ENCODE assay signal across 19 cellular contexts in the genomic region with DNA sequence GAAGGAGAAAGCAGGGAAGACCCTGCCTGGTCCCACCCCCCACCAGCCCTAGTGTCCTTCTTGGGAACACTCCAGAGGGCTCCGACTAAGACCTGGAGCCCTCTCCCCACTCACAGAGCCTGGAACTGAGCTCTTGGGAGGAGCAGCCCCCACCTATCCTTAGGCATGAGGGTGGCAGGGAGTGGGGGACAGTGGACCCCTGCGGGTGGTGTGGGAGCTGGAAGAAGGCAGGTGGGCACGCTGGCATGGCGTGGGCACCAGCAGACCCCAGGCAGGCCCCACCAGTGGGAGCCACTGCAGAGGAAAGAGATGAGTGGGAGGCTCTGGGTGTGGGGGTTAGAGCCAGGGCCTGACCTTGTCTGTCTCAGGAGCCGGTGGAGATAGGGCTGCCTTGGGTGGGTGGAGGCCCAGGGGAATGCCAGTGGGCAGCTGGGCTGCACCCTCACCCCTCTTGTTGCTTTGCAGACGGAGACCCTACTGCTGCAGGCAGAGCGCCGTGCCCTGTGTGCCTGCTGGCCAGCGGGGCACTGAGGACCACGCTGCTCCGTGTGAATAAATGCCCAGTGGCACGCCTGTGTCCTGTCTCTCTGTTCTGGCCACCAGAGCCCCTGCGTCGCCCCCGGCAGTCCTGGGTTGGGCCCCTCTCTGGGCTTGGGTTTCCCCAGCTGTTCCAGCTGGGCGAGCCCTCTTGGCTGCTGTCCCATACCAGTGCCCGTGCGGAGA. TPM values are rescaled to one million over a fixed set of nuclear protein-coding genes. Genes with fewer than 3 reads are reported as not detected.
DNase-seq lines count a peak whose midpoint lies in the region; ATAC-seq and TF ChIP-seq lines count a peak whose summit lies in the region.
"Had no signal": no experiment of that assay in that cellular context is flagged by ENCODE, and none has a peak within 500 bp of the region (broad histone marks: within the 10 kb centered on the region; RNA-seq: fewer than 3 reads in every experiment).

No MANE protein-coding gene starts in this region.

- CTCF ChIA-PET in CD8-positive, alpha-beta T cell (lab: Charles Lee), result no interaction called here

- H3K27ac ChIP-seq in CD8-positive, alpha-beta T cell (ENCODE audit: low read depth, low read length), result no peak overlapping the region
- H3K27ac ChIP-seq in ovary, result no peak overlapping the region
- H3K27ac ChIP-seq: epithelial cell of prostate, foreskin keratinocyte had no signal

- POLR2A ChIA-PET in CD8-positive, alpha-beta T cell (lab: Charles Lee), result no interaction called here
- POLR2A ChIA-PET in naive thymus-derived CD8-positive, alpha-beta T cell (lab: Charles Lee), result no interaction called here

- no peaks in the 10 kb centered on the region for H3K9me3 ChIP-seq in CD8-positive, alpha-beta T cell (ENCODE audit: low read length)
- no peaks in the 10 kb centered on the region for H3K9me3 ChIP-seq in ovary

- peaks cover 19% of the 10 kb centered on the region for H3K27me3 Mint-ChIP-seq in CD8-positive, alpha-beta T cell (ENCODE audit: low read depth)
- H3K27me3 Mint-ChIP-seq in activated T-helper 1 cell treated with anti-CD3 and anti-CD28 coated beads, Interleukin-12 subunit alpha, Interleukin-12 subunit beta, Interleukin-2, Interleukin-4 antibody, amounts not matched to agents 30 ng/mL and 10 ng/mL and 1 ng/mL, durations not matched to agents 14 hours and 24 hours and 36 hours (ENCODE audit: insufficient read depth), result peaks cover 22% of the 10 kb centered on the region
- peaks cover 2 to 50% (median 22%) of the 10 kb centered on the region in 5 donors for H3K27me3 Mint-ChIP-seq in naive thymus-derived CD8-positive, alpha-beta T cell

- intact Hi-C loops in CD8-positive, alpha-beta T cell (cut with DNase I, micrococcal nuclease), result no loop called here
- intact Hi-C loops in activated T-helper 1 cell treated with anti-CD3 and anti-CD28 coated beads, Interleukin-12 subunit alpha, Interleukin-12 subunit beta, Interleukin-2, Interleukin-4 antibody, amounts not matched to agents 30 ng/mL and 10 ng/mL and 1 ng/mL, durations not matched to agents 14 hours and 24 hours and 36 hours (cut with micrococcal nuclease), result loop anchor here (5.0 kb wide), 3 partner anchors 129 to 704 kb away; no protein-coding TSS in a partner anchor
- intact Hi-C loops in ovary (cut with DNase I), result no loop called here

- no peaks in the 10 kb centered on the region for H3K9me3 Mint-ChIP-seq in CD8-positive, alpha-beta T cell
- no peaks in the 10 kb centered on the region for H3K9me3 Mint-ChIP-seq in activated T-helper 1 cell treated with anti-CD3 and anti-CD28 coated beads, Interleukin-12 subunit alpha, Interleukin-12 subunit beta, Interleukin-2, Interleukin-4 antibody, amounts not matched to agents 30 ng/mL and 10 ng/mL and 1 ng/mL, durations not matched to agents 14 hours and 24 hours and 36 hours
- no peaks in the 10 kb centered on the region for H3K9me3 Mint-ChIP-seq in naive thymus-derived CD8-positive, alpha-beta T cell
- H3K9me3 Mint-ChIP-seq: activated naive CD8-positive, alpha-beta T cell treated with anti-CD3 and anti-CD28 coated beads, Interleukin-2, amount 10 ng/mL, durations not matched to agents 7 days and 5 days; HFFc6 had no signal

- no peak overlapping the region for H3K4me3 ChIP-seq in CD8-positive, alpha-beta T cell (ENCODE audit: low read depth, low read length)
- H3K4me3 ChIP-seq in ovary, result no peak overlapping the region

- H3K36me3 Mint-ChIP-seq in CD8-positive, alpha-beta T cell, result no peaks in the 10 kb centered on the region
- H3K36me3 Mint-ChIP-seq in activated T-helper 1 cell treated with anti-CD3 and anti-CD28 coated beads, Interleukin-12 subunit alpha, Interleukin-12 subunit beta, Interleukin-2, Interleukin-4 antibody, amounts not matched to agents 30 ng/mL and 10 ng/mL and 1 ng/mL, durations not matched to agents 14 hours and 24 hours and 36 hours (ENCODE audit: low read depth), result no peaks in the 10 kb centered on the region
- H3K36me3 Mint-ChIP-seq in naive thymus-derived CD8-positive, alpha-beta T cell, result peaks cover 0 to 2% (median 0%) of the 10 kb centered on the region in 3 donors
- H3K36me3 Mint-ChIP-seq: activated naive CD8-positive, alpha-beta T cell treated with anti-CD3 and anti-CD28 coated beads, Interleukin-2, amount 10 ng/mL, durations not matched to agents 7 days and 5 days had no signal

- no peak for TF ChIP-seq POLR2A in ovary (IDR thresholded peaks at IDR 0.05)

- H3K4me3 Mint-ChIP-seq in CD8-positive, alpha-beta T cell, result peak overlapping the region; percentile 75
- peak overlapping the region; percentile 28 for H3K4me3 Mint-ChIP-seq in activated T-helper 1 cell treated with anti-CD3 and anti-CD28 coated beads, Interleukin-12 subunit alpha, Interleukin-12 subunit beta, Interleukin-2, Interleukin-4 antibody, amounts not matched to agents 30 ng/mL and 10 ng/mL and 1 ng/mL, durations not matched to agents 14 hours and 24 hours and 36 hours
- H3K4me3 Mint-ChIP-seq in naive thymus-derived CD8-positive, alpha-beta T cell, result peak overlapping the region in 7 of 10 donors; percentile 16 to 88 (median 64)

- peaks cover 12% of the 10 kb centered on the region for H3K4me1 ChIP-seq in CD8-positive, alpha-beta T cell (ENCODE audit: insufficient read depth, low read length)
- H3K4me1 ChIP-seq in ovary (ENCODE audit: insufficient read depth), result peaks cover 6% of the 10 kb centered on the region
- H3K4me1 ChIP-seq: foreskin keratinocyte had no signal

- no peak for TF ChIP-seq EP300 in ovary (IDR thresholded peaks at IDR 0.05)

- no peaks in the 10 kb centered on the region for H3K36me3 ChIP-seq in CD8-positive, alpha-beta T cell (ENCODE audit: insufficient read depth, low read length)
- H3K36me3 ChIP-seq in ovary, result no peaks in the 10 kb centered on the region

- no peak for ATAC-seq in CD8-positive, alpha-beta T cell
- ATAC-seq in naive thymus-derived CD8-positive, alpha-beta T cell, result no peak
- ATAC-seq: foreskin keratinocyte, PC-3 had no signal

- H3K4me1 Mint-ChIP-seq in CD8-positive, alpha-beta T cell (ENCODE audit: low read depth), result peaks cover 2% of the 10 kb centered on the region
- peaks cover 7% of the 10 kb centered on the region for H3K4me1 Mint-ChIP-seq in activated T-helper 1 cell treated with anti-CD3 and anti-CD28 coated beads, Interleukin-12 subunit alpha, Interleukin-12 subunit beta, Interleukin-2, Interleukin-4 antibody, amounts not matched to agents 30 ng/mL and 10 ng/mL and 1 ng/mL, durations not matched to agents 14 hours and 24 hours and 36 hours (ENCODE audit: low read depth)
- peaks cover 0 to 8% (median 3%) of the 10 kb centered on the region in 4 donors for H3K4me1 Mint-ChIP-seq in naive thymus-derived CD8-positive, alpha-beta T cell

- peak; percentile 9 for DNase-seq in AG08396 (ENCODE audit: low spot score)
- no peak for DNase-seq in CD8-positive, alpha-beta T cell
- no peak for DNase-seq in activated T-helper 1 cell treated with anti-CD3 and anti-CD28 coated beads, Interleukin-12 subunit alpha, Interleukin-12 subunit beta, Interleukin-2, Interleukin-4 antibody, amounts not matched to agents 30 ng/mL and 10 ng/mL and 1 ng/mL, durations not matched to agents 14 hours and 24 hours and 36 hours (ENCODE audit: low spot score)
- no peak for DNase-seq in naive thymus-derived CD8-positive, alpha-beta T cell
- no peak for DNase-seq in NCI-H1417 treated with DMSO at 0.1 percent for 48 hours (lab: John Stamatoyannopoulos, UW)
- DNase-seq in ovary, result no peak
- DNase-seq in NCI-H226, result no peak
- no peak for DNase-seq in midbrain (lab: John Stamatoyannopoulos, UW)
- DNase-seq: activated naive CD8-positive, alpha-beta T cell treated with anti-CD3 and anti-CD28 coated beads, Interleukin-2, amount 10 ng/mL, durations not matched to agents 7 days and 5 days; dermis blood vessel endothelial cell; foreskin keratinocyte; HFFc6; hippocampal formation; Karpas-422; NCI-H69; PC-3; small intestine; stimulated activated CD4-positive, alpha-beta T cell treated with anti-CD3 and anti-CD28 coated beads, Interleukin-4, amount 100 ng/mL, for 4 hours had no signal

- TF ChIP-seq CTCF in CD8-positive, alpha-beta T cell (IDR thresholded peaks at IDR 0.05), result no peak
- no peak for TF ChIP-seq CTCF in ovary (IDR thresholded peaks at IDR 0.05)

- 88 to 92% (median 91%) methylated on average over 18 of the region's 18 CpGs for WGBS in ovary, 3 donors

- H3K27ac Mint-ChIP-seq in CD8-positive, alpha-beta T cell, result no peak overlapping the region
- no peak overlapping the region for H3K27ac Mint-ChIP-seq in activated T-helper 1 cell treated with anti-CD3 and anti-CD28 coated beads, Interleukin-12 subunit alpha, Interleukin-12 subunit beta, Interleukin-2, Interleukin-4 antibody, amounts not matched to agents 30 ng/mL and 10 ng/mL and 1 ng/mL, durations not matched to agents 14 hours and 24 hours and 36 hours
- no peak overlapping the region for H3K27ac Mint-ChIP-seq in naive thymus-derived CD8-positive, alpha-beta T cell
- H3K27ac Mint-ChIP-seq: activated naive CD8-positive, alpha-beta T cell treated with anti-CD3 and anti-CD28 coated beads, Interleukin-2, amount 10 ng/mL, durations not matched to agents 7 days and 5 days; HFFc6 had no signal

- peaks cover 5% of the 10 kb centered on the region for H3K27me3 ChIP-seq in CD8-positive, alpha-beta T cell (ENCODE audit: insufficient read depth, low read length)
- H3K27me3 ChIP-seq in ovary, result peaks cover 4% of the 10 kb centered on the region

RNA-seq across cellular contexts. Expression of a gene that starts 15.6 kb away (rescaled TPM):
- total RNA-seq in CD8-positive, alpha-beta T cell, result under 1 TPM; 0.08 to 0.11 TPM
- 7.4 and 8.0 TPM in 2 replicates for total RNA-seq in activated T-helper 1 cell treated with anti-CD3 and anti-CD28 coated beads, Interleukin-12 subunit alpha, Interleukin-12 subunit beta, Interleukin-2, Interleukin-4 antibody, amounts not matched to agents 30 ng/mL and 10 ng/mL and 1 ng/mL, durations not matched to agents 14 hours and 24 hours and 36 hours
- total RNA-seq in naive thymus-derived CD8-positive, alpha-beta T cell, result under 1 TPM in 1 of 2 experiments, not detected in 1; 0.05 TPM
- not detected for polyA plus RNA-seq in naive thymus-derived CD8-positive, alpha-beta T cell
- total RNA-seq in ovary, result 1 to 10 TPM in 4 of 7 donors, under 1 TPM in 3; 0.24 to 4.1 (median 1.3) TPM
- polyA plus RNA-seq in ovary, result 1 to 10 TPM in 1 of 2 donors, under 1 TPM in 1; 0.80 to 1.7 TPM
- total RNA-seq: foreskin keratinocyte had no signal

RNA-seq across cellular contexts. Expression of a gene that starts 34.8 kb away (rescaled TPM):
- total RNA-seq in CD8-positive, alpha-beta T cell, result 10 to 100 TPM; 39.0 to 45.8 TPM
- total RNA-seq in activated T-helper 1 cell treated with anti-CD3 and anti-CD28 coated beads, Interleukin-12 subunit alpha, Interleukin-12 subunit beta, Interleukin-2, Interleukin-4 antibody, amounts not matched to agents 30 ng/mL and 10 ng/mL and 1 ng/mL, durations not matched to agents 14 hours and 24 hours and 36 hours, result 52.9 and 55.4 TPM in 2 replicates
- 10 to 100 TPM; 46.1 to 47.9 TPM for total RNA-seq in naive thymus-derived CD8-positive, alpha-beta T cell
- polyA plus RNA-seq in naive thymus-derived CD8-positive, alpha-beta T cell, result 10 to 100 TPM; 20.1 to 37.8 (median 27.7) TPM
- total RNA-seq in ovary, result 10 to 100 TPM; 22.7 to 42.8 (median 32.6) TPM
- 10 to 100 TPM; 12.5 to 30.8 TPM for polyA plus RNA-seq in ovary
